14 cellular contexts compared by ENCODE assay signal in genomic region chr2:188902906-188903305, GRCh38.
DNase-seq lines count a peak whose midpoint lies in the region; ATAC-seq lines count a peak whose summit lies in the region.
"Had no signal": no experiment of that assay in that cellular context is flagged by ENCODE, and none has a peak within 500 bp of the region (broad histone marks: within the 10 kb centered on the region; RNA-seq: fewer than 3 reads in every experiment).

No MANE protein-coding gene starts in this region.

- H3K36me3 Mint-ChIP-seq in T-helper 2 cell treated with Interferon-gamma antibody and Interleukin-4, amounts not matched to agents 5 μg/mL and 100 μg/mL, for 36 hours (ENCODE audit: low read depth): no peaks in the 10 kb centered on the region

- H3K9me3 Mint-ChIP-seq in T-helper 2 cell treated with Interferon-gamma antibody and Interleukin-4, amounts not matched to agents 5 μg/mL and 100 μg/mL, for 36 hours: no peaks in the 10 kb centered on the region

- H3K4me1 Mint-ChIP-seq in T-helper 2 cell treated with Interferon-gamma antibody and Interleukin-4, amounts not matched to agents 5 μg/mL and 100 μg/mL, for 36 hours (ENCODE audit: low read depth): no peaks in the 10 kb centered on the region

- peak; percentile 10 for DNase-seq in ELF-1 (ENCODE audit: low read depth, low spot score)
- DNase-seq in RPMI7951 (ENCODE audit: low read depth): peak; percentile 11
- peak; percentile 57 for DNase-seq in fibroblast of gingiva (ENCODE audit: low read depth)
- DNase-seq in non-pigmented ciliary epithelial cell (ENCODE audit: low read depth): peak; percentile 46
- no peak for DNase-seq in activated T-cell treated with anti-CD3 and anti-CD28 coated beads for 4 hours
- DNase-seq in NCI-H1436 (lab: John Stamatoyannopoulos, UW): no peak
- DNase-seq in T-helper 2 cell treated with Interferon-gamma antibody and Interleukin-4, amounts not matched to agents 5 μg/mL and 100 μg/mL, for 36 hours (ENCODE audit: low spot score): no peak
- DNase-seq: adrenal gland; erythroblast; left cardiac atrium; NCI-H2029; stimulated activated CD4-positive, alpha-beta T cell treated with anti-CD3 and anti-CD28 coated beads, Interleukin-4, amount 100 ng/mL, for 24 hours; T-helper 9 cell had no signal

- no peak for ATAC-seq in GM18520 (IDR thresholded peaks at IDR 0.05; ENCODE audit: unreplicated experiment)

- no peaks in the 10 kb centered on the region for H3K27me3 Mint-ChIP-seq in T-helper 2 cell treated with Interferon-gamma antibody and Interleukin-4, amounts not matched to agents 5 μg/mL and 100 μg/mL, for 36 hours (ENCODE audit: low read depth)

- no peak overlapping the region for H3K27ac Mint-ChIP-seq in T-helper 2 cell treated with Interferon-gamma antibody and Interleukin-4, amounts not matched to agents 5 μg/mL and 100 μg/mL, for 36 hours

- H3K4me3 Mint-ChIP-seq in T-helper 2 cell treated with Interferon-gamma antibody and Interleukin-4, amounts not matched to agents 5 μg/mL and 100 μg/mL, for 36 hours: no peak overlapping the region

Comparison
In these comparisons a context has a peak if more than half of its experiments do, and no peak if none do; other contexts are left out.
1. DNase-seq: peak in ELF-1 (single experiment), RPMI7951 (single experiment), fibroblast of gingiva (single experiment) and non-pigmented ciliary epithelial cell (single experiment); none in activated T-cell treated with anti-CD3 and anti-CD28 coated beads for 4 hours (single experiment), NCI-H1436 (single experiment) and T-helper 2 cell treated with Interferon-gamma antibody and Interleukin-4, amounts not matched to agents 5 μg/mL and 100 μg/mL, for 36 hours (single experiment).